In the genomic region with DNA sequence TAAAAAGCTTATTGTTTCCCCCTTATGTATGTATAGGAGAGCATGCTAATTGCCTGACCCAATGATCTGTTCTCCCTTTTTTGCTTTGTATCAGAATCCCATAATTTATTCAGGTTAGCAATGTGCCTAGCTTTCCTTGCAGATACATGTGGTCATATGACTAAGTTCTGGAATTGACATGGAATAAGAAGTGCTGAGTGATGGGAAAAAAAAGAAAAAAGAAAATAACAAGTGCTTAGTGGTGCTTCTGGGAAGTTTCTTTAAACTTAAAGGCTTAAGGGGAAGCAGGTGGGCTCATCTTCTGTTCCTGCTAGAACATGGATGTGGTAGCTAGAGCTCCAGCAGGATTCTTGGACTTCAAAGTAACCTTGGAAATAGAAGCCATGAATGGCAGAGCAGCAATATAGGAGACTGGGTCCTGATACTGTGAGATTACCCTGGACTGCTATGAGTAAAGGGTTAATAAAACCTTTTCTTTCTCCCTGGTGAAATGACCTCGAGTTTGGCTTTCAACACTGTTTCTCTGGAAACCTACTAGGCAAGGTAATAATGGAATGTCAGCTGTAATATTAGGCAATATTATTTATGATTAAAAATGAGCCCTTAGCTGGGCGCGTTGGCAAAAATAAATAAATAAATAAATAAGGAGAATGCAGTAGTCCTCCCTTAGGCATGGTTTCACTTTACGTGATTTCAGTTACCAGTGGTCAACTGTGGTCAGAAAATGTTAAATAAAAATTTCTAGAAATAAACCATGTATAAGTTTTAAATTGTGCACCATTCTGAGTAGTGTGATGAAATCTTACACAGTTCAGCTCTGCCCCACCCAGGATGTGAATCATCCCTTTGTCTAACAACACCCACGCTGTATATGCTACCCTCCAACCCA, we compare ENCODE assay signal across 11 cellular contexts. TPM values are rescaled to one million over a fixed set of nuclear protein-coding genes. Genes with fewer than 3 reads are reported as not detected.
DNase-seq lines count a peak whose midpoint lies in the region; ATAC-seq and TF ChIP-seq lines count a peak whose summit lies in the region.
"Had no signal": no experiment of that assay in that cellular context is flagged by ENCODE, and none has a peak within 500 bp of the region (broad histone marks: within the 10 kb centered on the region; RNA-seq: fewer than 3 reads in every experiment).

No MANE protein-coding gene starts in this region.

- H3K4me3 ChIP-seq in RWPE2 (ENCODE audit: severe bottlenecking) (peak overlapping the region; percentile 14), epithelial cell of proximal tubule (ENCODE audit: low read depth, low read length) (no peak overlapping the region)
- H3K4me3 ChIP-seq: right lobe of liver had no signal

- no peaks in the 10 kb centered on the region for H3K27me3 ChIP-seq in RWPE2 (ENCODE audit: insufficient read depth, poor library complexity, severe bottlenecking)
- H3K27me3 ChIP-seq: right lobe of liver had no signal

- peak; percentile 86 for ATAC-seq in GM19452 (IDR thresholded peaks at IDR 0.05; ENCODE audit: unreplicated experiment)
- ATAC-seq in RWPE2 (ENCODE audit: low read depth): peak; percentile 96
- ATAC-seq in GM21737 (IDR thresholded peaks at IDR 0.05; ENCODE audit: unreplicated experiment): no peak
- no peak for ATAC-seq in GM21381 (IDR thresholded peaks at IDR 0.05; ENCODE audit: unreplicated experiment)

- TF ChIP-seq CTCF in RWPE2 (IDR thresholded peaks at IDR 0.05; ENCODE audit: poor library complexity, severe bottlenecking): no peak
- no peak for TF ChIP-seq CTCF in epithelial cell of proximal tubule (conservative IDR thresholded peaks at IDR 0.05; ENCODE audit: low read depth, low read length)

- no peaks in the 10 kb centered on the region for H3K9me3 ChIP-seq in RWPE2 (ENCODE audit: severe bottlenecking)
- H3K9me3 ChIP-seq: right lobe of liver had no signal

- peak; percentile 31 for DNase-seq in A172 (ENCODE audit: low spot score)
- DNase-seq in RWPE2 (ENCODE audit: low spot score): no peak
- DNase-seq in epithelial cell of proximal tubule (ENCODE audit: low read depth): peak; percentile 52
- no peak for DNase-seq in GDM1 (lab: John Stamatoyannopoulos, UW)
- DNase-seq in C1 segment of cervical spinal cord (lab: John Stamatoyannopoulos, UW): no peak
- DNase-seq: CD8-positive, alpha-beta memory T cell; right lobe of liver; Right ventricle myocardium superior had no signal

- H3K4me1 ChIP-seq in RWPE2 (ENCODE audit: insufficient read depth, poor library complexity, severe bottlenecking): peaks cover 20% of the 10 kb centered on the region
- H3K4me1 ChIP-seq: right lobe of liver had no signal

- peak overlapping the region; percentile 90 for H3K27ac ChIP-seq in RWPE2 (ENCODE audit: poor library complexity, severe bottlenecking)
- H3K27ac ChIP-seq: right lobe of liver had no signal

- no peaks in the 10 kb centered on the region for H3K36me3 ChIP-seq in RWPE2 (ENCODE audit: low read depth)
- H3K36me3 ChIP-seq: right lobe of liver had no signal

RNA-seq across cellular contexts. Expression of a gene that starts 16.7 kb away (rescaled TPM):
- 4.8 and 11.4 TPM in 2 replicates for total RNA-seq in A172 (2014; rRNA removed; shearing (Covaris generic))
- 7.6 and 12.1 TPM in 2 replicates for total RNA-seq in epithelial cell of proximal tubule

Comparison
In these comparisons a context has a peak if more than half of its experiments do, and no peak if none do; other contexts are left out.
1. DNase-seq: peak in A172 (single experiment) and epithelial cell of proximal tubule (single experiment); none in RWPE2 (single experiment), GDM1 (single experiment) and C1 segment of cervical spinal cord (0 of 14).
2. ATAC-seq: peak in GM19452 (single experiment) and RWPE2 (single experiment); none in GM21737 (single experiment) and GM21381 (single experiment).